1 cellular context compared by ENCODE assay signal in genomic region chr11:118791015-118791960, GRCh38.
TF ChIP-seq lines count a peak whose summit lies in the region.

DDX6 (minus strand) TSS chr11:118791164; CDS start chr11:118786251, 4,913 bp downstream.

TF ChIP-seq in HEK293, 187 proteins besides CTCF, POLR2A, EP300 and RAD21 (continued from another document and continues in another):
- no peak for TF ChIP-seq BCL6B (tag by site-specific recombination; IDR thresholded peaks at IDR 0.05)
- no peak for TF ChIP-seq ZNF202 (tag by site-specific recombination; IDR thresholded peaks at IDR 0.05; ENCODE audit: borderline replicate concordance)
- TF ChIP-seq KLF17 (tag by site-specific recombination; IDR thresholded peaks at IDR 0.05) = peak; percentile 43; the same call in 1 of the 2 replicates
- no peak for TF ChIP-seq INSM2 (tag by site-specific recombination; IDR thresholded peaks at IDR 0.05)
- no peak for TF ChIP-seq ZNF133 (tag by site-specific recombination; IDR thresholded peaks at IDR 0.05)
- no peak for TF ChIP-seq KLF1 (tag by site-specific recombination; IDR thresholded peaks at IDR 0.05)
- no peak for TF ChIP-seq ZNF433 (tag by site-specific recombination; IDR thresholded peaks at IDR 0.05; ENCODE audit: low read depth)
- TF ChIP-seq PRDM4 (tag by site-specific recombination; IDR thresholded peaks at IDR 0.05) = no peak
- TF ChIP-seq ZNF785 (tag by site-specific recombination; IDR thresholded peaks at IDR 0.05) = no peak
- no peak for TF ChIP-seq ZNF645 (tag by site-specific recombination; IDR thresholded peaks at IDR 0.05)
- no peak for TF ChIP-seq PRDM6 (tag by site-specific recombination; IDR thresholded peaks at IDR 0.05)
- TF ChIP-seq SETDB1 (IDR thresholded peaks at IDR 0.05; ENCODE audit: insufficient read length, low read length) = no peak
- no peak for TF ChIP-seq ZNF121 (tag by site-specific recombination; IDR thresholded peaks at IDR 0.05)
- TF ChIP-seq ZFP41 (tag by site-specific recombination; IDR thresholded peaks at IDR 0.05; ENCODE audit: borderline replicate concordance) = no peak
- TF ChIP-seq ZNF48 (tag by site-specific recombination; IDR thresholded peaks at IDR 0.05) = no peak
- TF ChIP-seq ZNF670 (tag by site-specific recombination; IDR thresholded peaks at IDR 0.05; ENCODE audit: low read depth) = no peak
- peak; percentile 96; the same call in 1 of the 2 replicates for TF ChIP-seq GLIS2 (tag by site-specific recombination; IDR thresholded peaks at IDR 0.05)
- no peak for TF ChIP-seq ZNF184 (tag by site-specific recombination; IDR thresholded peaks at IDR 0.05)
- TF ChIP-seq ZNF626 (tag by site-specific recombination; IDR thresholded peaks at IDR 0.05) = no peak
- no peak for TF ChIP-seq SCRT1 (tag by site-specific recombination; IDR thresholded peaks at IDR 0.05; ENCODE audit: borderline replicate concordance)
- TF ChIP-seq ZNF596 (tag by site-specific recombination; IDR thresholded peaks at IDR 0.05) = no peak
- TF ChIP-seq ZNF26 (tag by site-specific recombination; IDR thresholded peaks at IDR 0.05) = no peak
- no peak for TF ChIP-seq ZNF580 (tag by site-specific recombination; IDR thresholded peaks at IDR 0.05)
- 0 out of 2 replicates have a peak, but pooled peaks have one; percentile 29 for TF ChIP-seq ZNF558 (tag by site-specific recombination; IDR thresholded peaks at IDR 0.05)
- TF ChIP-seq ZBTB44 (tag by site-specific recombination; IDR thresholded peaks at IDR 0.05) = no peak
- no peak for TF ChIP-seq ATF2 (tag by site-specific recombination; IDR thresholded peaks at IDR 0.05; ENCODE audit: low read depth)
- no peak for TF ChIP-seq ZNF707 (tag by site-specific recombination; IDR thresholded peaks at IDR 0.05)
- peak; percentile 41 for TF ChIP-seq ZNF449 (tag by site-specific recombination; IDR thresholded peaks at IDR 0.05)
- no peak for TF ChIP-seq MYNN (tag by site-specific recombination; IDR thresholded peaks at IDR 0.05; ENCODE audit: borderline replicate concordance)
- TF ChIP-seq ZSCAN23 (tag by site-specific recombination; IDR thresholded peaks at IDR 0.05) = no peak
- TF ChIP-seq KLF16 (tag by site-specific recombination; IDR thresholded peaks at IDR 0.05) = no peak
- TF ChIP-seq ZBTB1 (tag by site-specific recombination; IDR thresholded peaks at IDR 0.05) = no peak
- TF ChIP-seq YY1 (tag by site-specific recombination; IDR thresholded peaks at IDR 0.05) = peak; percentile 87
- TF ChIP-seq ZBTB6 (tag by site-specific recombination; IDR thresholded peaks at IDR 0.05) = no peak
- TF ChIP-seq ZNF76 (tag by site-specific recombination; IDR thresholded peaks at IDR 0.05; ENCODE audit: borderline replicate concordance, low read depth) = no peak
- TF ChIP-seq ZNF560 (tag by site-specific recombination; IDR thresholded peaks at IDR 0.05; ENCODE audit: borderline replicate concordance) = no peak
- TF ChIP-seq ZNF19 (tag by site-specific recombination; IDR thresholded peaks at IDR 0.05; ENCODE audit: low read depth) = no peak
- TF ChIP-seq ZNF214 (tag by site-specific recombination; IDR thresholded peaks at IDR 0.05; ENCODE audit: borderline replicate concordance) = no peak
- peak; percentile 28; the same call in 1 of the 2 replicates for TF ChIP-seq ZNF610 (tag by site-specific recombination; IDR thresholded peaks at IDR 0.05; ENCODE audit: borderline replicate concordance)
- no peak for TF ChIP-seq ZNF114 (tag by site-specific recombination; IDR thresholded peaks at IDR 0.05)
- TF ChIP-seq ZXDB (tag by site-specific recombination; IDR thresholded peaks at IDR 0.05) = no peak
- TF ChIP-seq HOXD13 (CRISPR knock-in tag; IDR thresholded peaks at IDR 0.05; ENCODE audit: borderline replicate concordance) = no peak
- no peak for TF ChIP-seq ZNF654 (tag by site-specific recombination; IDR thresholded peaks at IDR 0.05; ENCODE audit: low read depth)
- no peak for TF ChIP-seq ZNF132 (tag by site-specific recombination; IDR thresholded peaks at IDR 0.05; ENCODE audit: borderline replicate concordance)
- TF ChIP-seq PRDM1 (tag by site-specific recombination; IDR thresholded peaks at IDR 0.05) = no peak
- TF ChIP-seq ZSCAN4 (tag by site-specific recombination; IDR thresholded peaks at IDR 0.05) = no peak
